In the genomic region with DNA sequence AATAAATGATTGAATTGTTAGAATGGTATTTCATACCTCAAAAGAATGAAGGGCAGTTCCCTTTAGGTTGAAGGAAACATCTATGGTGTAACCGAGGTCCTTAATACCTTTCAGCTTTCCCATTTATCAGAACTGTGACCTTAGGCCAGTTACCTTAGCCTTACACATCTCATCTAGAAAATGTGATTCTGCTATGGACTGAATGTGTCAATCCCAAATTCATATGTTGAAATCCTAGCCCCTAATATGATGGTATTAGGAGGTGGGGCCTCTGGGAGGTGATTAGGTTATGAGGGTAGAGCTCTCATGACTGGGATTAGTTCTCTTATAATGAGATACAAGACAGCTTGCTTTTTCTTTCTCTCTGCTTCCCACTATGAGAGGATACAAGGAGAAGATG, we compare ENCODE assay signal across 15 cellular contexts.
DNase-seq lines count a peak whose midpoint lies in the region; ATAC-seq and TF ChIP-seq lines count a peak whose summit lies in the region.
"Had no signal": no experiment of that assay in that cellular context is flagged by ENCODE, and none has a peak within 500 bp of the region (broad histone marks: within the 10 kb centered on the region; RNA-seq: fewer than 3 reads in every experiment).

No MANE protein-coding gene starts in this region.

- no peaks in the 10 kb centered on the region for H3K9me2 ChIP-seq in PC-9 (ENCODE audit: insufficient read depth)

- no peaks in the 10 kb centered on the region for H3K27me3 ChIP-seq in PC-9 (ENCODE audit: insufficient read depth, low read depth)

- intact Hi-C loops in PC-9 (cut with micrococcal nuclease; ENCODE audit: unreplicated experiment) = loop anchor here (10.0 kb wide), 1 partner anchor 237 kb away; no protein-coding TSS in a partner anchor

- no peak overlapping the region for H3K4me2 ChIP-seq in PC-9
- H3K4me2 ChIP-seq: GM23338 had no signal

- CTCF ChIA-PET in PC-9 (lab: Charles Lee) (no interaction called here), HEK293T (lab: Yijun Ruan, JAX) (no interaction called here)

- POLR2A ChIA-PET in PC-9 (lab: Charles Lee; ENCODE audit: unreplicated experiment) = no interaction called here
- POLR2A ChIA-PET in HEK293T (lab: Yijun Ruan, JAX) = no interaction called here

- H3K79me2 ChIP-seq in PC-9 (ENCODE audit: low read depth) = no peaks in the 10 kb centered on the region

- no peaks in the 10 kb centered on the region for H4K20me1 ChIP-seq in PC-9 (ENCODE audit: insufficient read depth)

- peaks cover 4% of the 10 kb centered on the region; the same call in 1 of the 2 replicates for H3F3A ChIP-seq in PC-9 (ENCODE audit: insufficient read depth, low read depth)

- peaks cover 10% of the 10 kb centered on the region for H3K9me3 ChIP-seq in PC-9 (ENCODE audit: insufficient read depth, low read depth)
- H3K9me3 ChIP-seq: Caco-2 had no signal

- ATAC-seq in HG03432 (IDR thresholded peaks at IDR 0.05; ENCODE audit: unreplicated experiment) = no peak
- no peak for ATAC-seq in HG02981 (IDR thresholded peaks at IDR 0.05; ENCODE audit: unreplicated experiment)
- ATAC-seq: GM23338, HCT116 had no signal

- DNase-seq in LoVo (ENCODE audit: low spot score) = peak; percentile 1
- peak in 1 of 2 experiments; percentile 53 for DNase-seq in PC-9
- peak; percentile 1 for DNase-seq in medulla oblongata (ENCODE audit: extremely low spot score)
- DNase-seq in stimulated activated naive CD4-positive, alpha-beta T cell (lab: John Stamatoyannopoulos, UW) = no peak
- DNase-seq in HEK293T (ENCODE audit: extremely low spot score) = no peak
- DNase-seq: AML-193; Caco-2; CD4-positive, alpha-beta T cell; H7 had no signal

- BruUV-seq in PC-9 (replicated peaks; lab: Mats Ljungman, UMichigan) = no TSS peak

- H3K4me1 ChIP-seq in PC-9 (replicated peaks; ENCODE audit: insufficient read depth) = peaks cover 46% of the 10 kb centered on the region

- no peak for TF ChIP-seq CTCF in PC-9 (conservative IDR thresholded peaks at IDR 0.05)

- no peaks in the 10 kb centered on the region for H3K36me3 ChIP-seq in PC-9 (ENCODE audit: low read depth)

- peak overlapping the region; percentile 24; the same call in 1 of the 2 replicates for H3K27ac ChIP-seq in PC-9
- H3K27ac ChIP-seq: C4-2B, HL-60 had no signal

- H2AFZ ChIP-seq in PC-9 = no peak overlapping the region
- H2AFZ ChIP-seq: GM23338 had no signal

- no peak overlapping the region for H3K4me3 ChIP-seq in PC-9
- H3K4me3 ChIP-seq: GM23338 had no signal

TF ChIP-seq in HEK293T, 16 proteins besides CTCF, POLR2A, EP300 and RAD21:
- TF ChIP-seq HDGF (IDR thresholded peaks at IDR 0.05; ENCODE audit: borderline replicate concordance) (no peak), ZNF384 (IDR thresholded peaks at IDR 0.05) (no peak), TARDBP (IDR thresholded peaks at IDR 0.05) (no peak), NFRKB (IDR thresholded peaks at IDR 0.05) (no peak)

Comparison
In these comparisons a context has a peak if more than half of its experiments do, and no peak if none do; other contexts are left out.
1. DNase-seq: peak in LoVo (single experiment) and medulla oblongata (single experiment); none in stimulated activated naive CD4-positive, alpha-beta T cell (0 of 6) and HEK293T (single experiment).